8 cellular contexts compared by ENCODE assay signal in genomic region chr1:20507564-20508410, GRCh38. TPM values are rescaled to one million over a fixed set of nuclear protein-coding genes. Genes with fewer than 3 reads are reported as not detected.
A peak's percentile ranks its signal among the peaks of the same experiment; 100 is the strongest.
DNase-seq lines count a peak whose midpoint lies in the region; ATAC-seq and TF ChIP-seq lines count a peak whose summit lies in the region.

TSS of gene MUL1 (minus strand) at chr1:20508151. CDS start at chr1:20508024, 127 bp downstream.

- H3K9ac ChIP-seq in smooth muscle cell (ENCODE audit: low read depth) = peak within 1 kb of the TSS; percentile 96

- H3K36me3 Mint-ChIP-seq in activated B cell treated with CpG ODN at 0.5 μM for 24 hours (ENCODE audit: low read depth) (peaks cover 20% of the 10 kb centered on the region), immature natural killer cell (peaks cover 0 to 3% (median 0%) of the 10 kb centered on the region in 3 donors)

- H3K4me2 ChIP-seq in smooth muscle cell = peak within 1 kb of the TSS; percentile 99

- H3K9me3 ChIP-seq in smooth muscle cell (replicated peaks; ENCODE audit: low read depth) = no peaks in the 10 kb centered on the region

- H3K4me1 ChIP-seq in ACC112 (ENCODE audit: control insufficient read depth, insufficient read depth, low read length, unreplicated experiment) (peaks cover 23% of the 10 kb centered on the region), smooth muscle cell (ENCODE audit: low read depth) (peaks cover 10% of the 10 kb centered on the region)

- peak within 1 kb of the TSS; percentile 89 for H3K4me3 Mint-ChIP-seq in activated B cell treated with CpG ODN at 0.5 μM for 24 hours
- H3K4me3 Mint-ChIP-seq in immature natural killer cell = peak within 1 kb of the TSS; percentile 82 to 92 (median 90)

- DNase-seq in NCI-H345 (lab: John Stamatoyannopoulos, UW) = peak; percentile 93
- peak; percentile 96 for DNase-seq in activated B cell treated with CpG ODN at 0.5 μM for 24 hours
- peak; percentile 93 for DNase-seq in cardiac fibroblast (ENCODE audit: low read depth in 2 of 2)
- DNase-seq in immature natural killer cell = peak; percentile 92 to 93 (median 93)
- peak; percentile 68 for DNase-seq in smooth muscle cell (lab: John Stamatoyannopoulos, UW; ENCODE audit: unreplicated experiment)

- POLR2A ChIA-PET in activated B cell treated with CpG ODN at 0.5 μM for 24 hours (lab: Charles Lee) = interaction anchor here (0.6 to 1.1 kb wide), 3 partner anchors 126 to 154 kb away, joined by 3 to 4 read pairs (median 4); partner anchors contain the start of gene DDOST

- H3K27ac ChIP-seq in ACC112 (ENCODE audit: low read depth, low read length) (peak within 1 kb of the TSS; percentile 51), smooth muscle cell (ENCODE audit: low read depth) (peak within 1 kb of the TSS; percentile 83)

- H3K27me3 Mint-ChIP-seq in activated B cell treated with CpG ODN at 0.5 μM for 24 hours = peaks cover under 1% of the 10 kb centered on the region
- H3K27me3 Mint-ChIP-seq in immature natural killer cell (ENCODE audit: low read depth in 3 of 3) = peaks cover 2 to 6% (median 3%) of the 10 kb centered on the region in 3 donors

- no peaks in the 10 kb centered on the region for H3F3A ChIP-seq in smooth muscle cell (ENCODE audit: low read depth)

- no peaks in the 10 kb centered on the region for H3K27me3 ChIP-seq in ACC112 (ENCODE audit: insufficient read depth, low read length)
- H3K27me3 ChIP-seq in smooth muscle cell (ENCODE audit: low read depth) = peaks cover 32% of the 10 kb centered on the region

- peaks cover 31% of the 10 kb centered on the region for H4K20me1 ChIP-seq in smooth muscle cell (ENCODE audit: low read depth)

- 3% methylated on average over 47 of the region's 58 CpGs for WGBS in smooth muscle cell (ENCODE audit: low lambda C conversion rate)

- TF ChIP-seq CTCF in activated B cell treated with CpG ODN at 0.5 μM for 24 hours (IDR thresholded peaks at IDR 0.05) (no peak), cardiac fibroblast (IDR thresholded peaks at IDR 0.05; ENCODE audit: low read depth, low read length) (no peak), smooth muscle cell (IDR thresholded peaks at IDR 0.05; ENCODE audit: borderline replicate concordance, insufficient read depth, poor library complexity, severe bottlenecking) (no peak)

- H3K4me1 Mint-ChIP-seq in activated B cell treated with CpG ODN at 0.5 μM for 24 hours (peaks cover 34% of the 10 kb centered on the region), immature natural killer cell (peaks cover 31 to 32% of the 10 kb centered on the region in 2 donors)

- no peaks in the 10 kb centered on the region for H3K9me3 Mint-ChIP-seq in activated B cell treated with CpG ODN at 0.5 μM for 24 hours
- no peaks in the 10 kb centered on the region for H3K9me3 Mint-ChIP-seq in immature natural killer cell

- CTCF ChIA-PET in activated B cell treated with CpG ODN at 0.5 μM for 24 hours (lab: Charles Lee) = interaction anchor here (0.6 to 1.8 kb wide), 2 partner anchors 13 to 261 kb away, joined by 3 read pairs; no protein-coding TSS in a partner anchor

- peaks cover 7% of the 10 kb centered on the region; the same call in 1 of the 2 replicates for H3K36me3 ChIP-seq in ACC112 (ENCODE audit: insufficient read depth, low read length)
- no peaks in the 10 kb centered on the region for H3K36me3 ChIP-seq in smooth muscle cell (ENCODE audit: low read depth)

- intact Hi-C loops in activated B cell treated with CpG ODN at 0.5 μM for 24 hours (cut with micrococcal nuclease) = loop anchor here (5.0 kb wide), 4 partner anchors 125 to 1295 kb away; partner anchors contain the start of genes HP1BP3, PINK1 and UBR4

- H3K27ac Mint-ChIP-seq in activated B cell treated with CpG ODN at 0.5 μM for 24 hours (peak within 1 kb of the TSS; percentile 89), immature natural killer cell (peak within 1 kb of the TSS; percentile 80 to 95 (median 93))

- H3K4me3 ChIP-seq in ACC112 (ENCODE audit: low read depth, low read length) (peak within 1 kb of the TSS; percentile 92), cardiac fibroblast (replicated peaks in 1 of 2; ENCODE audit: low read depth in 2 of 2, low read length in 2 of 2) (peak within 1 kb of the TSS; percentile 98 to 99), smooth muscle cell (peak within 1 kb of the TSS; percentile 93)

- ATAC-seq in GM18907 (IDR thresholded peaks at IDR 0.05; ENCODE audit: unreplicated experiment) = peak; percentile 91
- ATAC-seq in HG03196 (IDR thresholded peaks at IDR 0.05; ENCODE audit: unreplicated experiment) = peak; percentile 88
- peak; percentile 90 for ATAC-seq in activated B cell treated with CpG ODN at 0.5 μM for 24 hours (ENCODE audit: low read depth)

- peak within 1 kb of the TSS; percentile 84 for H2AFZ ChIP-seq in ACC112 (ENCODE audit: low read length, unreplicated experiment)
- peak within 1 kb of the TSS; percentile 100 for H2AFZ ChIP-seq in smooth muscle cell (ENCODE audit: low read depth)

- H3K79me2 ChIP-seq in ACC112 (ENCODE audit: control insufficient read depth, insufficient read depth, low read length, unreplicated experiment) = peaks cover 44% of the 10 kb centered on the region
- H3K79me2 ChIP-seq in smooth muscle cell (ENCODE audit: low read depth) = peaks cover 45% of the 10 kb centered on the region

RNA-seq across cellular contexts. Expression of gene MUL1, which starts in this region (rescaled TPM):
- 21.7 TPM in 2 replicates for total RNA-seq in activated B cell treated with CpG ODN at 0.5 μM for 24 hours
- 10 to 100 TPM; 35.1 to 52.1 (median 49.2) TPM for polyA plus RNA-seq in immature natural killer cell
- total RNA-seq in smooth muscle cell = 30.6 and 38.7 TPM in 2 replicates
- 38.4 and 42.4 TPM in 2 replicates for polyA plus RNA-seq in smooth muscle cell

Comparison
In these comparisons a context has a peak if more than half of its experiments do, and no peak if none do; other contexts are left out.
1. Peak in every context shown above with its lines: DNase-seq, ATAC-seq, H3K4me3 ChIP-seq and H3K27ac ChIP-seq.